In the genomic region with DNA sequence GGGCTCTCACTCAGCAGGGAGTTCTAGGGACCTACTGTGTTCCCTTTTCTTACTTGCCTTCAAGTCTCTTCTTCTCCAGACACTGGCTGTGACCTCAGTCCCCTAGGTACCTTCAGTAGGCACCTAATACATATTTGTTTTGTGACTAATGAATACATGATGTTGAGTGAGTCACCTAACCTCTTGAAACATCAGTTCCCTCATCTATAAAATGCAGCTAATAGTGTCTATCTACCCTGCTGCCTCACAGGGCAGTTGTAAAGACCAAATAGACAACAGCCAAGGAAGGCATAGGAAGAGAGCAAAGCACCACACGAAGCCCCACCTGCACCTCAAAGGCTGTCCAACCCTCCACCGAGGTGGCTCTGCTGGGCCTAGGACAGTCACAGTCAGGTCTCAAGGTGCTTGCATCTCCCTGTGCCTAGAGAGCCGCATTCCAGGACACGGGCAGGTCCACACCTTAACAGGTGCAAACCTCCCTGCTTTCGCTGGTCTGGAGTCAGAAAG, we compare ENCODE assay signal across 13 cellular contexts. TPM values are rescaled to one million over a fixed set of nuclear protein-coding genes. Genes with fewer than 3 reads are reported as not detected.
DNase-seq lines count a peak whose midpoint lies in the region; ATAC-seq and TF ChIP-seq lines count a peak whose summit lies in the region.
"Had no signal": no experiment of that assay in that cellular context is flagged by ENCODE, and none has a peak within 500 bp of the region (broad histone marks: within the 10 kb centered on the region; RNA-seq: fewer than 3 reads in every experiment).

No MANE protein-coding gene starts in this region.

- H3K27ac ChIP-seq in brain microvascular endothelial cell (no peak overlapping the region), mucosa of rectum (ENCODE audit: low read depth in 2 of 2, low read length in 2 of 2) (peak overlapping the region; percentile 1 to 26)
- H3K27ac ChIP-seq: adrenal gland, C4-2B, thyroid gland had no signal

- H3K36me3 Mint-ChIP-seq in natural killer cell: no peaks in the 10 kb centered on the region

- no peaks in the 10 kb centered on the region for H3K9me3 Mint-ChIP-seq in natural killer cell

- intact Hi-C loops in natural killer cell (cut with micrococcal nuclease): no loop called here

- H3K9me3 ChIP-seq in mucosa of rectum (ENCODE audit: control insufficient read depth in 2 of 2, low read length in 2 of 2): no peaks in the 10 kb centered on the region
- H3K9me3 ChIP-seq: adrenal gland, thyroid gland had no signal

- no peaks in the 10 kb centered on the region for H3K27me3 Mint-ChIP-seq in natural killer cell (ENCODE audit: low read depth in 2 of 2)

- peaks cover 9 to 11% of the 10 kb centered on the region in 2 donors for H3K4me1 Mint-ChIP-seq in natural killer cell

- TF ChIP-seq CTCF in brain microvascular endothelial cell (IDR thresholded peaks at IDR 0.05; ENCODE audit: low read depth, low read length, missing control alignments) (no peak), natural killer cell (IDR thresholded peaks at IDR 0.05) (no peak)

- H3K4me3 Mint-ChIP-seq in natural killer cell: no peak overlapping the region

- H3K4me3 ChIP-seq in brain microvascular endothelial cell (ENCODE audit: low read depth, low read length) (no peak overlapping the region), mucosa of rectum (ENCODE audit: low read length in 2 of 2) (no peak overlapping the region)
- H3K4me3 ChIP-seq: adrenal gland, thyroid gland had no signal

- in situ Hi-C loops in brain microvascular endothelial cell (cut with HindIII; ENCODE audit: low pct_ligation_motif_present, low sequenced_read_pairs): no loop called here

- H3K36me3 ChIP-seq in brain microvascular endothelial cell (replicated peaks) (no peaks in the 10 kb centered on the region), mucosa of rectum (ENCODE audit: control insufficient read depth in 2 of 2, insufficient read depth in 2 of 2, low read length in 2 of 2) (peaks cover 0 to 2% of the 10 kb centered on the region in 2 donors)
- H3K36me3 ChIP-seq: adrenal gland, thyroid gland had no signal

- DNase-seq in AG08395 (ENCODE audit: low spot score) (peak; percentile 48), HT-29 (ENCODE audit: low spot score) (peak; percentile 79), brain microvascular endothelial cell (peak; percentile 52), natural killer cell (no peak)
- no peak for DNase-seq in activated CD8-positive, alpha-beta memory T cell treated with anti-CD3 and anti-CD28 coated beads, Interleukin-2, amount 50 U/mL, for 48 hours
- DNase-seq in activated naive CD4-positive, alpha-beta T cell treated with Interleukin-2 at 50 U/mL for 16 hours: no peak
- DNase-seq: adrenal gland, H7, hippocampal formation, thyroid gland had no signal

- no peak for ATAC-seq in GM18498 (IDR thresholded peaks at IDR 0.05; ENCODE audit: unreplicated experiment)
- no peak for ATAC-seq in natural killer cell

- H3K4me1 ChIP-seq in mucosa of rectum (ENCODE audit: control insufficient read depth in 2 of 2, insufficient read depth in 2 of 2, low read length in 2 of 2): peaks cover 25 to 68% of the 10 kb centered on the region in 2 donors

- no peak overlapping the region for H3K27ac Mint-ChIP-seq in natural killer cell

- H3K27me3 ChIP-seq in brain microvascular endothelial cell (replicated peaks) (no peaks in the 10 kb centered on the region), mucosa of rectum (ENCODE audit: control insufficient read depth in 2 of 2, insufficient read depth in 2 of 2, low read length in 2 of 2) (no peaks in the 10 kb centered on the region)
- H3K27me3 ChIP-seq: adrenal gland, thyroid gland had no signal

- peak overlapping the region in 1 of 2 donors; percentile 2 for H3K9ac ChIP-seq in mucosa of rectum (ENCODE audit: low read depth in 1 of 2, low read length in 2 of 2)

RNA-seq across cellular contexts. Expression of a gene that starts 29.1 kb away (rescaled TPM):
- 0.52 and 4.4 TPM in 2 replicates for total RNA-seq in HT-29 (2014; rRNA removed; shearing (Covaris generic))
- total RNA-seq in natural killer cell: 10 to 100 TPM in 1 of 3 donors, 1 to 10 TPM in 2; 3.7 to 25.3 (median 6.0) TPM

Comparison
In these comparisons a context has a peak if more than half of its experiments do, and no peak if none do; other contexts are left out.
1. DNase-seq: peak in AG08395 (single experiment), HT-29 (single experiment) and brain microvascular endothelial cell (single experiment); none in activated CD8-positive, alpha-beta memory T cell treated with anti-CD3 and anti-CD28 coated beads, Interleukin-2, amount 50 U/mL, for 48 hours (single experiment), natural killer cell (single experiment) and activated naive CD4-positive, alpha-beta T cell treated with Interleukin-2 at 50 U/mL for 16 hours (single experiment).